In the genomic region with DNA sequence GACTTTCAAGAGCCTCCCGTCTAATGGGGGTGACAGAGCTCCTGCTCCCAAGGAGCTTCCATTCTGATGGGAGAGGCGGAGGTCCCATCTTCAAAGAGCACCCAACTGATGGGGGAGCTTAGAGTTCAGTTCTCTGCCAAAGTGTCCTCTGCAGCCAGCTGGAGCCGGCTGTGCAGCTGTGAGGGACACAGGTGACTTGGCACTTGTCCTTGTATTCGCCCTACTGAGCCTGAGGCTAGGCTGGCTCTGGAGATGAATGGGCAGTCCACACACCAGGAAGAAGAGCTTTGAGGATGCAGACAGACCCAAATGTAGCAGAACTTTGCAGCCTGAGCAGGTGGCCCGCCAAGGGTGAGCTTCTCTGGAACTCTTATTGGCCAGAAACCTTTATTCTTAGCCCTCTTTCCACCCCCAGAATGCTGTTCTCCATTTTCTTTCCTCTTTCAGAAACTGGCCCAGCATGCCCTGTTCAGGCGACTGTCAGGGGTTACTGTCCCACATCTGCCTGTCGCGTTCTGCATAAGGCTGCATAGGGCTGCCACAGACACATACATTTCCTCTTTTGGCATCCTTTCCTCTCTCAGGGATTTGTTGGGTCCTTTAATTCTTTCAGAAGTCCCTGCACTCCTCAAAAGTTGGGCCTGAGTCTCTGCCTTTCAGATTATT, we compare ENCODE assay signal across 1 cellular context.
TF ChIP-seq lines count a peak whose summit lies in the region.

No MANE protein-coding gene starts in this region.

TF ChIP-seq in GM23338, 12 proteins besides CTCF, POLR2A, EP300 and RAD21 (continued from another document):
- TF ChIP-seq POLR2AphosphoS5 (IDR thresholded peaks at IDR 0.05; ENCODE audit: low read depth) (no peak), NANOG (IDR thresholded peaks at IDR 0.05; ENCODE audit: borderline replicate concordance) (no peak), STAT1 (IDR thresholded peaks at IDR 0.05; ENCODE audit: unreplicated experiment) (no peak), EZH2phosphoT487 (IDR thresholded peaks at IDR 0.05; ENCODE audit: unreplicated experiment) (no peak), JUNB (IDR thresholded peaks at IDR 0.05; ENCODE audit: unreplicated experiment) (no peak), ZNF331 (CRISPR knock-in tag; IDR thresholded peaks at IDR 0.05; ENCODE audit: low read depth) (no peak), ZNF114 (CRISPR knock-in tag; IDR thresholded peaks at IDR 0.05) (no peak), CREB1 (CRISPR knock-in tag; IDR thresholded peaks at IDR 0.05; ENCODE audit: low read depth) (no peak)
- TF ChIP-seq, protein P1, sequence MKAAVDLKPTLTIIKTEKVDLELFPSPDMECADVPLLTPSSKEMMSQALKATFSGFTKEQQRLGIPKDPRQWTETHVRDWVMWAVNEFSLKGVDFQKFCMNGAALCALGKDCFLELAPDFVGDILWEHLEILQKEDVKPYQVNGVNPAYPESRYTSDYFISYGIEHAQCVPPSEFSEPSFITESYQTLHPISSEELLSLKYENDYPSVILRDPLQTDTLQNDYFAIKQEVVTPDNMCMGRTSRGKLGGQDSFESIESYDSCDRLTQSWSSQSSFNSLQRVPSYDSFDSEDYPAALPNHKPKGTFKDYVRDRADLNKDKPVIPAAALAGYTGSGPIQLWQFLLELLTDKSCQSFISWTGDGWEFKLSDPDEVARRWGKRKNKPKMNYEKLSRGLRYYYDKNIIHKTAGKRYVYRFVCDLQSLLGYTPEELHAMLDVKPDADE (IDR thresholded peaks at IDR 0.05), result no peak
- TF ChIP-seq, protein P2, sequence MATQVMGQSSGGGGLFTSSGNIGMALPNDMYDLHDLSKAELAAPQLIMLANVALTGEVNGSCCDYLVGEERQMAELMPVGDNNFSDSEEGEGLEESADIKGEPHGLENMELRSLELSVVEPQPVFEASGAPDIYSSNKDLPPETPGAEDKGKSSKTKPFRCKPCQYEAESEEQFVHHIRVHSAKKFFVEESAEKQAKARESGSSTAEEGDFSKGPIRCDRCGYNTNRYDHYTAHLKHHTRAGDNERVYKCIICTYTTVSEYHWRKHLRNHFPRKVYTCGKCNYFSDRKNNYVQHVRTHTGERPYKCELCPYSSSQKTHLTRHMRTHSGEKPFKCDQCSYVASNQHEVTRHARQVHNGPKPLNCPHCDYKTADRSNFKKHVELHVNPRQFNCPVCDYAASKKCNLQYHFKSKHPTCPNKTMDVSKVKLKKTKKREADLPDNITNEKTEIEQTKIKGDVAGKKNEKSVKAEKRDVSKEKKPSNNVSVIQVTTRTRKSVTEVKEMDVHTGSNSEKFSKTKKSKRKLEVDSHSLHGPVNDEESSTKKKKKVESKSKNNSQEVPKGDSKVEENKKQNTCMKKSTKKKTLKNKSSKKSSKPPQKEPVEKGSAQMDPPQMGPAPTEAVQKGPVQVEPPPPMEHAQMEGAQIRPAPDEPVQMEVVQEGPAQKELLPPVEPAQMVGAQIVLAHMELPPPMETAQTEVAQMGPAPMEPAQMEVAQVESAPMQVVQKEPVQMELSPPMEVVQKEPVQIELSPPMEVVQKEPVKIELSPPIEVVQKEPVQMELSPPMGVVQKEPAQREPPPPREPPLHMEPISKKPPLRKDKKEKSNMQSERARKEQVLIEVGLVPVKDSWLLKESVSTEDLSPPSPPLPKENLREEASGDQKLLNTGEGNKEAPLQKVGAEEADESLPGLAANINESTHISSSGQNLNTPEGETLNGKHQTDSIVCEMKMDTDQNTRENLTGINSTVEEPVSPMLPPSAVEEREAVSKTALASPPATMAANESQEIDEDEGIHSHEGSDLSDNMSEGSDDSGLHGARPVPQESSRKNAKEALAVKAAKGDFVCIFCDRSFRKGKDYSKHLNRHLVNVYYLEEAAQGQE (IDR thresholded peaks at IDR 0.05; ENCODE audit: unreplicated experiment), result no peak
